ENCODE assay signal across 9 cellular contexts in genomic region chr5:177982072-177982727, GRCh38.
DNase-seq lines count a peak whose midpoint lies in the region; ATAC-seq lines count a peak whose summit lies in the region.
"Had no signal": no experiment of that assay in that cellular context is flagged by ENCODE, and none has a peak within 500 bp of the region (broad histone marks: within the 10 kb centered on the region; RNA-seq: fewer than 3 reads in every experiment).

No MANE protein-coding gene starts in this region.

- ATAC-seq in stimulated activated naive CD8-positive, alpha-beta T cell treated with anti-CD3 and anti-CD28 coated beads, Interleukin-15, Interleukin-2, amounts not matched to agents 100 U/mL and 50 U/mL, for 24 hours, result peak; percentile 56
- no peak for ATAC-seq in HG02588 (IDR thresholded peaks at IDR 0.05; ENCODE audit: unreplicated experiment)
- no peak for ATAC-seq in GM19351 (IDR thresholded peaks at IDR 0.05; ENCODE audit: unreplicated experiment)

- DNase-seq in activated CD4-positive, alpha-beta T cell treated with anti-CD3 and anti-CD28 coated beads for 48 hours, result peak; percentile 60
- DNase-seq in activated CD4-positive, alpha-beta T cell treated with anti-CD3 and anti-CD28 coated beads, Interleukin-2, amount 50 U/mL, for 4 hours, result no peak
- DNase-seq in SW480 (ENCODE audit: low spot score) (peak; percentile 36), iPS DF 4.7 (ENCODE audit: extremely low read depth, low spot score) (peak; percentile 44), GF-D8 (lab: John Stamatoyannopoulos, UW) (no peak)
- peak; percentile 61 for DNase-seq in stimulated activated naive CD8-positive, alpha-beta T cell treated with anti-CD3 and anti-CD28 coated beads, Interleukin-15, Interleukin-2, amounts not matched to agents 100 U/mL and 50 U/mL, for 24 hours
- DNase-seq: NCI-H1930 had no signal

Comparison
In these comparisons a context has a peak if more than half of its experiments do, and no peak if none do; other contexts are left out.
1. DNase-seq: peak in activated CD4-positive, alpha-beta T cell treated with anti-CD3 and anti-CD28 coated beads for 48 hours (single experiment), SW480 (single experiment), iPS DF 4.7 (single experiment) and stimulated activated naive CD8-positive, alpha-beta T cell treated with anti-CD3 and anti-CD28 coated beads, Interleukin-15, Interleukin-2, amounts not matched to agents 100 U/mL and 50 U/mL, for 24 hours (single experiment); none in activated CD4-positive, alpha-beta T cell treated with anti-CD3 and anti-CD28 coated beads, Interleukin-2, amount 50 U/mL, for 4 hours (0 of 2) and GF-D8 (single experiment).